In genomic region chr6:30480536-30481156, GRCh38 we compare ENCODE assay signal across 11 cellular contexts. TPM values are rescaled to one million over a fixed set of nuclear protein-coding genes. Genes with fewer than 3 reads are reported as not detected.
DNase-seq lines count a peak whose midpoint lies in the region; ATAC-seq lines count a peak whose summit lies in the region.
"Had no signal": no experiment of that assay in that cellular context is flagged by ENCODE, and none has a peak within 500 bp of the region (broad histone marks: within the 10 kb centered on the region; RNA-seq: fewer than 3 reads in every experiment).

No MANE protein-coding gene starts in this region.

- peaks cover 64% of the 10 kb centered on the region for H3K27me3 Mint-ChIP-seq in activated T-helper 1 cell treated with anti-CD3 and anti-CD28 coated beads, Interleukin-12 subunit alpha, Interleukin-12 subunit beta, Interleukin-2, Interleukin-4 antibody, amounts not matched to agents 30 ng/mL and 10 ng/mL and 1 ng/mL, durations not matched to agents 14 hours and 24 hours and 36 hours (ENCODE audit: insufficient read depth)
- H3K27me3 Mint-ChIP-seq in naive B cell, result peaks cover 42 to 61% (median 46%) of the 10 kb centered on the region in 3 donors

- intact Hi-C loops in activated T-helper 1 cell treated with anti-CD3 and anti-CD28 coated beads, Interleukin-12 subunit alpha, Interleukin-12 subunit beta, Interleukin-2, Interleukin-4 antibody, amounts not matched to agents 30 ng/mL and 10 ng/mL and 1 ng/mL, durations not matched to agents 14 hours and 24 hours and 36 hours (cut with micrococcal nuclease), result loop anchor here (1.0 to 5.0 kb wide), 4 partner anchors 10 to 607 kb away; partner anchors contain the start of gene DHX16

- DNase-seq in NCI-H226 (peak; percentile 96), naive B cell (no peak), NCI-H345 (lab: John Stamatoyannopoulos, UW) (no peak)
- peak; percentile 59 for DNase-seq in activated T-helper 1 cell treated with anti-CD3 and anti-CD28 coated beads, Interleukin-12 subunit alpha, Interleukin-12 subunit beta, Interleukin-2, Interleukin-4 antibody, amounts not matched to agents 30 ng/mL and 10 ng/mL and 1 ng/mL, durations not matched to agents 14 hours and 24 hours and 36 hours (ENCODE audit: low spot score)
- DNase-seq: hippocampal formation, MG63 had no signal

- ATAC-seq in naive B cell (ENCODE audit: low read depth in 2 of 2) (peak; percentile 17 to 24), GM21737 (IDR thresholded peaks at IDR 0.05; ENCODE audit: unreplicated experiment) (no peak), HG03095 (IDR thresholded peaks at IDR 0.05; ENCODE audit: unreplicated experiment) (no peak)

- H3K4me1 Mint-ChIP-seq in activated T-helper 1 cell treated with anti-CD3 and anti-CD28 coated beads, Interleukin-12 subunit alpha, Interleukin-12 subunit beta, Interleukin-2, Interleukin-4 antibody, amounts not matched to agents 30 ng/mL and 10 ng/mL and 1 ng/mL, durations not matched to agents 14 hours and 24 hours and 36 hours (ENCODE audit: low read depth), result peaks cover 23% of the 10 kb centered on the region
- H3K4me1 Mint-ChIP-seq in naive B cell, result peaks cover 10 to 28% (median 24%) of the 10 kb centered on the region in 3 donors

- H3K36me3 Mint-ChIP-seq in activated T-helper 1 cell treated with anti-CD3 and anti-CD28 coated beads, Interleukin-12 subunit alpha, Interleukin-12 subunit beta, Interleukin-2, Interleukin-4 antibody, amounts not matched to agents 30 ng/mL and 10 ng/mL and 1 ng/mL, durations not matched to agents 14 hours and 24 hours and 36 hours (ENCODE audit: low read depth), result no peaks in the 10 kb centered on the region
- no peaks in the 10 kb centered on the region for H3K36me3 Mint-ChIP-seq in naive B cell

- no peaks in the 10 kb centered on the region for H3K9me3 ChIP-seq in ES-I3 (ENCODE audit: control insufficient read depth, insufficient read depth, low read length)
- H3K9me3 ChIP-seq: MG63 had no signal

- H3K4me1 ChIP-seq in ES-I3 (ENCODE audit: insufficient read depth, low read length), result no peaks in the 10 kb centered on the region; the same call in 1 of the 2 replicates
- H3K4me1 ChIP-seq: parathyroid adenoma had no signal

- no peaks in the 10 kb centered on the region for H3K9me3 Mint-ChIP-seq in activated T-helper 1 cell treated with anti-CD3 and anti-CD28 coated beads, Interleukin-12 subunit alpha, Interleukin-12 subunit beta, Interleukin-2, Interleukin-4 antibody, amounts not matched to agents 30 ng/mL and 10 ng/mL and 1 ng/mL, durations not matched to agents 14 hours and 24 hours and 36 hours
- no peaks in the 10 kb centered on the region for H3K9me3 Mint-ChIP-seq in naive B cell

- peak overlapping the region; percentile 14 for H3K27ac Mint-ChIP-seq in activated T-helper 1 cell treated with anti-CD3 and anti-CD28 coated beads, Interleukin-12 subunit alpha, Interleukin-12 subunit beta, Interleukin-2, Interleukin-4 antibody, amounts not matched to agents 30 ng/mL and 10 ng/mL and 1 ng/mL, durations not matched to agents 14 hours and 24 hours and 36 hours
- H3K27ac Mint-ChIP-seq in naive B cell, result peak overlapping the region in 2 of 6 donors; percentile 7 to 63

- H3K4me3 Mint-ChIP-seq in activated T-helper 1 cell treated with anti-CD3 and anti-CD28 coated beads, Interleukin-12 subunit alpha, Interleukin-12 subunit beta, Interleukin-2, Interleukin-4 antibody, amounts not matched to agents 30 ng/mL and 10 ng/mL and 1 ng/mL, durations not matched to agents 14 hours and 24 hours and 36 hours, result peak overlapping the region; percentile 34
- H3K4me3 Mint-ChIP-seq in naive B cell, result peak overlapping the region in 2 of 8 donors; percentile 17 to 75

- no peaks in the 10 kb centered on the region for H3K36me3 ChIP-seq in ES-I3 (ENCODE audit: insufficient read depth, low read length)
- H3K36me3 ChIP-seq: MG63, SJSA1 had no signal

- peak overlapping the region; percentile 36; the same call in 1 of the 2 replicates for H3K9ac ChIP-seq in ES-I3 (ENCODE audit: low read depth, low read length)
- H3K9ac ChIP-seq: parathyroid adenoma had no signal

RNA-seq across cellular contexts. Expression of gene HLA-E, which starts 8.7 kb away (rescaled TPM):
- 476 and 483 TPM in 2 replicates for total RNA-seq in activated T-helper 1 cell treated with anti-CD3 and anti-CD28 coated beads, Interleukin-12 subunit alpha, Interleukin-12 subunit beta, Interleukin-2, Interleukin-4 antibody, amounts not matched to agents 30 ng/mL and 10 ng/mL and 1 ng/mL, durations not matched to agents 14 hours and 24 hours and 36 hours
- 1,000 to 10,000 TPM; 2,024 to 3,192 (median 2,301) TPM for polyA plus RNA-seq in naive B cell (ENCODE audit: low read depth in 6 of 6)

Comparison
In these comparisons a context has a peak if more than half of its experiments do, and no peak if none do; other contexts are left out.
1. DNase-seq: peak in NCI-H226 (single experiment) and activated T-helper 1 cell treated with anti-CD3 and anti-CD28 coated beads, Interleukin-12 subunit alpha, Interleukin-12 subunit beta, Interleukin-2, Interleukin-4 antibody, amounts not matched to agents 30 ng/mL and 10 ng/mL and 1 ng/mL, durations not matched to agents 14 hours and 24 hours and 36 hours (single experiment); none in naive B cell (single experiment) and NCI-H345 (single experiment).
2. ATAC-seq: peak in naive B cell (2 of 2); none in GM21737 (single experiment) and HG03095 (single experiment).